Comparison of ENCODE assay signal across 1 cellular context in genomic region chr10:80599424-80599847, GRCh38.
TF ChIP-seq lines count a peak whose summit lies in the region.

No MANE protein-coding gene starts in this region.

TF ChIP-seq in WTC11, 78 proteins besides CTCF, POLR2A, EP300 and RAD21 (continued from another document):
- TF ChIP-seq PRDM15 (CRISPR knock-in tag; IDR thresholded peaks at IDR 0.05), result no peak
- TF ChIP-seq GABPB1 (CRISPR knock-in tag; IDR thresholded peaks at IDR 0.05), result no peak
- no peak for TF ChIP-seq TCF7 (CRISPR knock-in tag; IDR thresholded peaks at IDR 0.05; ENCODE audit: low read depth)
- no peak for TF ChIP-seq ZNF317 (CRISPR knock-in tag; IDR thresholded peaks at IDR 0.05; ENCODE audit: borderline replicate concordance, low read depth)
- no peak for TF ChIP-seq ZNF232 (CRISPR knock-in tag; IDR thresholded peaks at IDR 0.05)
- no peak for TF ChIP-seq ZNF219 (CRISPR knock-in tag; IDR thresholded peaks at IDR 0.05; ENCODE audit: borderline replicate concordance)
- no peak for TF ChIP-seq KAT7 (CRISPR knock-in tag; IDR thresholded peaks at IDR 0.05; ENCODE audit: borderline replicate concordance)
TF ChIP-seq in WTC11: peak in this region for 0.
